11 cellular contexts compared by ENCODE assay signal in genomic region chr10:113644185-113645120, GRCh38. TPM values are rescaled to one million over a fixed set of nuclear protein-coding genes. Genes with fewer than 3 reads are reported as not detected.
DNase-seq lines count a peak whose midpoint lies in the region; ATAC-seq, FAIRE-seq and TF ChIP-seq lines count a peak whose summit lies in the region.
"Had no signal": no experiment of that assay in that cellular context is flagged by ENCODE, and none has a peak within 500 bp of the region (broad histone marks: within the 10 kb centered on the region; RNA-seq: fewer than 3 reads in every experiment).

No MANE protein-coding gene starts in this region.

- H3K9ac ChIP-seq in colonic mucosa (ENCODE audit: low read depth in 2 of 2, low read length in 2 of 2) = no peak overlapping the region

- H3K9me3 ChIP-seq in A549 = no peaks in the 10 kb centered on the region; the same call in 2 of the 3 replicates
- no peaks in the 10 kb centered on the region for H3K9me3 ChIP-seq in colonic mucosa
- no peaks in the 10 kb centered on the region for H3K9me3 ChIP-seq in lung (ENCODE audit: control insufficient read depth in 2 of 2, insufficient read depth in 1 of 2, low read length in 1 of 2)
- H3K9me3 ChIP-seq in naive thymus-derived CD4-positive, alpha-beta T cell (ENCODE audit: control insufficient read depth in 2 of 3, low read length in 3 of 3) = no peaks in the 10 kb centered on the region
- H3K9me3 ChIP-seq: esophagus muscularis mucosa, HAP-1 had no signal

- no peaks in the 10 kb centered on the region for H3K27me3 ChIP-seq in colonic mucosa
- no peaks in the 10 kb centered on the region for H3K27me3 ChIP-seq in lung (ENCODE audit: control insufficient read depth, insufficient read depth)
- no peaks in the 10 kb centered on the region for H3K27me3 ChIP-seq in naive thymus-derived CD4-positive, alpha-beta T cell (ENCODE audit: control insufficient read depth in 2 of 2, insufficient read depth in 2 of 2, low read length in 2 of 2)
- H3K27me3 ChIP-seq: esophagus muscularis mucosa had no signal

- DNase-seq in A549 (ENCODE audit: low read depth in 1 of 2, low spot score in 1 of 2) (no peak), M059J (ENCODE audit: low read depth) (peak; percentile 71), colonic mucosa (peak; percentile 63), lung (ENCODE audit: low spot score) (no peak), caudate nucleus (lab: John Stamatoyannopoulos, UW) (no peak), midbrain (lab: John Stamatoyannopoulos, UW) (no peak), COR-L47 (lab: John Stamatoyannopoulos, UW) (no peak)
- DNase-seq in naive thymus-derived CD4-positive, alpha-beta T cell = no peak

- H3K4me3 ChIP-seq in A549 = no peak overlapping the region
- no peak overlapping the region for H3K4me3 ChIP-seq in colonic mucosa
- no peak overlapping the region for H3K4me3 ChIP-seq in lung
- no peak overlapping the region for H3K4me3 ChIP-seq in naive thymus-derived CD4-positive, alpha-beta T cell (ENCODE audit: low read length)
- H3K4me3 ChIP-seq: esophagus muscularis mucosa, HAP-1 had no signal

- CTCF ChIA-PET in A549 (lab: Yijun Ruan, JAX) = interaction anchor here (0.6 kb wide), 1 partner anchor 88 kb away, joined by 3 read pairs; no protein-coding TSS in a partner anchor
- CTCF ChIA-PET in naive thymus-derived CD4-positive, alpha-beta T cell (lab: Charles Lee) = no interaction called here

- ATAC-seq in A549 (peak in 1 of 2 experiments; percentile 43; a peak in 2 of 6 replicates), lung (ENCODE audit: insufficient read depth, low FRiP score) (peak; percentile 61)
- ATAC-seq in naive thymus-derived CD4-positive, alpha-beta T cell = no peak

- H3K4me1 Mint-ChIP-seq in naive thymus-derived CD4-positive, alpha-beta T cell = no peaks in the 10 kb centered on the region

- TF ChIP-seq EP300 in A549 (IDR thresholded peaks at IDR 0.05) = no peak

- H3K27ac Mint-ChIP-seq in naive thymus-derived CD4-positive, alpha-beta T cell = no peak overlapping the region

- H3K36me3 ChIP-seq in colonic mucosa = no peaks in the 10 kb centered on the region
- no peaks in the 10 kb centered on the region for H3K36me3 ChIP-seq in lung (ENCODE audit: control insufficient read depth in 2 of 2, insufficient read depth in 2 of 2, low read length in 2 of 2)
- no peaks in the 10 kb centered on the region for H3K36me3 ChIP-seq in naive thymus-derived CD4-positive, alpha-beta T cell (ENCODE audit: control insufficient read depth in 2 of 3, insufficient read depth in 3 of 3, low read length in 3 of 3)
- H3K36me3 ChIP-seq: HAP-1 had no signal

- 11% methylated on average over 7 of the region's 7 CpGs for WGBS in A549 (ENCODE audit: missing lambda C conversion rate)
- WGBS in lung, 2 donors = 30 to 45% methylated on average over 7 of the region's 7 CpGs

- no peak for TF ChIP-seq POLR2A in A549 (IDR thresholded peaks at IDR 0.05; ENCODE audit: low read length)

- intact Hi-C loops in colonic mucosa (cut with DNase I) = no loop called here
- intact Hi-C loops in naive thymus-derived CD4-positive, alpha-beta T cell (cut with micrococcal nuclease) = no loop called here

- peaks cover 15 to 49% (median 30%) of the 10 kb centered on the region in 5 donors for H3K27me3 Mint-ChIP-seq in naive thymus-derived CD4-positive, alpha-beta T cell

- no peak for TF ChIP-seq CTCF in A549 (IDR thresholded peaks at IDR 0.05)
- no peak for TF ChIP-seq CTCF in colonic mucosa (IDR thresholded peaks at IDR 0.05)
- TF ChIP-seq CTCF in lung (IDR thresholded peaks at IDR 0.05; ENCODE audit: control extremely low read depth, extremely low read depth) = no peak

- TF ChIP-seq RAD21 in A549 (conservative IDR thresholded peaks at IDR 0.05 in 1 of 2, IDR thresholded peaks at IDR 0.05 in 1 of 2) = no peak

- no peak for FAIRE-seq in A549 (lab: Jason Lieb, UNC)

- H3K4me3 Mint-ChIP-seq in naive thymus-derived CD4-positive, alpha-beta T cell = no peak overlapping the region

- H3K36me3 Mint-ChIP-seq in naive thymus-derived CD4-positive, alpha-beta T cell = no peaks in the 10 kb centered on the region
- H3K36me3 Mint-ChIP-seq: brain had no signal

- POLR2A ChIA-PET in A549 (lab: Yijun Ruan, JAX) = no interaction called here
- POLR2A ChIA-PET in naive thymus-derived CD4-positive, alpha-beta T cell (lab: Charles Lee) = no interaction called here

- H3K9me3 Mint-ChIP-seq in naive thymus-derived CD4-positive, alpha-beta T cell = no peaks in the 10 kb centered on the region
- H3K9me3 Mint-ChIP-seq: brain had no signal

- H3K4me1 ChIP-seq in A549 = peaks cover 7% of the 10 kb centered on the region; the same call in 2 of the 3 replicates
- no peaks in the 10 kb centered on the region for H3K4me1 ChIP-seq in colonic mucosa
- H3K4me1 ChIP-seq in lung (ENCODE audit: control insufficient read depth in 2 of 2, insufficient read depth in 2 of 2, low read length in 2 of 2) = peaks cover 0 to 30% of the 10 kb centered on the region in 2 donors
- H3K4me1 ChIP-seq in naive thymus-derived CD4-positive, alpha-beta T cell (ENCODE audit: control insufficient read depth in 2 of 2, insufficient read depth in 2 of 2, low read length in 2 of 2) = no peaks in the 10 kb centered on the region
- H3K4me1 ChIP-seq: HAP-1 had no signal

- H3K27ac ChIP-seq in A549 = no peak overlapping the region
- peak overlapping the region; percentile 71 for H3K27ac ChIP-seq in colonic mucosa
- peak overlapping the region in 1 of 2 donors; percentile 82 for H3K27ac ChIP-seq in lung (ENCODE audit: low read depth in 1 of 2, low read length in 1 of 2)
- H3K27ac ChIP-seq in caudate nucleus (ENCODE audit: low read depth, low read length) = no peak overlapping the region
- no peak overlapping the region for H3K27ac ChIP-seq in naive thymus-derived CD4-positive, alpha-beta T cell (ENCODE audit: low read depth, low read length)
- H3K27ac ChIP-seq: esophagus muscularis mucosa had no signal

- H3K4me2 ChIP-seq in A549 = peak overlapping the region; percentile 31

TF ChIP-seq in A549, 52 proteins besides CTCF, POLR2A, EP300 and RAD21:
- TF ChIP-seq PBX3 (IDR thresholded peaks at IDR 0.05) (no peak), FOXS1 (CRISPR knock-in tag; IDR thresholded peaks at IDR 0.05) (no peak), GATA3 (IDR thresholded peaks at IDR 0.05; ENCODE audit: borderline replicate concordance) (no peak), ESRRA (IDR thresholded peaks at IDR 0.05; ENCODE audit: borderline replicate concordance, low read length) (no peak), SMC3 (IDR thresholded peaks at IDR 0.05) (no peak), ZSCAN20 (CRISPR knock-in tag; IDR thresholded peaks at IDR 0.05) (no peak)

RNA-seq across cellular contexts. Expression of gene NRAP, which starts 19.4 kb away (rescaled TPM):
- polyA plus RNA-seq in A549 (2011; rRNA removed) (not detected in 2 replicates), A549 (2017; fragmentation: RNase III; extraction: RNeasy Plus Mini Kit Qiagen cat#74134 plus additional on column Dnase treatment) (not detected in 3 replicates), lung (under 1 TPM; 0.02 to 0.04 TPM)
- polyA plus RNA-seq in A549 (2012; cell fraction: cytosol; rRNA removed) = not detected in 2 replicates
- not detected in 2 replicates for polyA plus RNA-seq in A549 (2012; cell fraction: nucleus; rRNA removed)
- not detected in 2 replicates for polyA minus RNA-seq in A549 (2011; rRNA and poly(A)+ RNA removed)
- total RNA-seq in M059J (2014; rRNA removed; shearing (Covaris generic)) = not detected in 2 replicates
- total RNA-seq in colonic mucosa (1 to 10 TPM; 1.1 to 1.3 TPM), lung (not detected)
- not detected for total RNA-seq in naive thymus-derived CD4-positive, alpha-beta T cell
- polyA plus RNA-seq in naive thymus-derived CD4-positive, alpha-beta T cell = not detected
- total RNA-seq: esophagus muscularis mucosa had no signal

RNA-seq across cellular contexts. Expression of gene CASP7, which starts 35.3 kb away (rescaled TPM):
- polyA plus RNA-seq in A549 (2011; rRNA removed) (27.0 and 29.7 TPM in 2 replicates), A549 (2017; fragmentation: RNase III; extraction: RNeasy Plus Mini Kit Qiagen cat#74134 plus additional on column Dnase treatment) (21.4 to 23.9 TPM (median 22.6 TPM) in 3 replicates), lung (10 to 100 TPM; 15.4 to 28.7 TPM)
- polyA plus RNA-seq in A549 (2012; cell fraction: cytosol; rRNA removed) = 12.1 and 12.6 TPM in 2 replicates
- 6.2 and 8.6 TPM in 2 replicates for polyA plus RNA-seq in A549 (2012; cell fraction: nucleus; rRNA removed)
- polyA minus RNA-seq in A549 (2011; rRNA and poly(A)+ RNA removed) = 11.2 and 14.1 TPM in 2 replicates
- 53.8 and 61.0 TPM in 2 replicates for total RNA-seq in M059J (2014; rRNA removed; shearing (Covaris generic))
- total RNA-seq in colonic mucosa (100 to 1,000 TPM in 1 of 2 donors, 10 to 100 TPM in 1; 76.9 to 139 TPM), lung (10 to 100 TPM; 24.4 to 48.2 TPM)
- 10 to 100 TPM in 4 of 5 experiments, 1 to 10 TPM in 1; 8.5 to 43.4 (median 13.6) TPM for total RNA-seq in naive thymus-derived CD4-positive, alpha-beta T cell
- 10 to 100 TPM in 1 of 2 donors, 1 to 10 TPM in 1; 9.9 to 14.2 TPM for polyA plus RNA-seq in naive thymus-derived CD4-positive, alpha-beta T cell

Comparison
In these comparisons a context has a peak if more than half of its experiments do, and no peak if none do; other contexts are left out.
1. DNase-seq: peak in M059J (single experiment) and colonic mucosa (single experiment); none in A549 (0 of 2), lung (single experiment), caudate nucleus (0 of 61), naive thymus-derived CD4-positive, alpha-beta T cell (0 of 9), midbrain (single experiment) and COR-L47 (single experiment).